ENCODE assay signal across 17 cellular contexts in the genomic region with DNA sequence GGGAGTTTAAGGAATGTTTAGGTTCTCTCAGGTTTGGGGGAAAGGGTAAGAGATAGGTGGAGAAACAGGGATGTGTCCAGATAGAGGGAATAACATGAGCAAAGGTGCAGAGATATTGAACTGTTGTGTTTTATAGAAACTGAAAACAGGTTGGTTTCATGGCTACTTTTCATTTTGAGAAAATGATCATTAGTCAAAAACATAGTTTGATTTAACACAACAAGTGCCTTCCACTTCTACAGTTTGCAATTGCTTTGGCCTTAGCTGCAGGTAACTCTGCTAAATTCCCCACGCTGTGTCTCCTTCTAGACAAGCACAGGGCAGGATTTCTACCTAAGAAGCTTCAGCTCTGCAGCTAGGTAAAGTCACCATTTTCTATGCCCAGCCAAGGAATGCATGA.
"Had no signal": no experiment of that assay in that cellular context is flagged by ENCODE, and none has a peak within 500 bp of the region (broad histone marks: within the 10 kb centered on the region; RNA-seq: fewer than 3 reads in every experiment).

No MANE protein-coding gene starts in this region.

- H3K4me3 Mint-ChIP-seq: naive thymus-derived CD4-positive, alpha-beta T cell; nephron progenitor cell had no signal

- H3K4me1 Mint-ChIP-seq: nephron progenitor cell had no signal

- H3K27me3 Mint-ChIP-seq: naive thymus-derived CD4-positive, alpha-beta T cell had no signal

- H3K36me3 Mint-ChIP-seq: naive thymus-derived CD4-positive, alpha-beta T cell had no signal

- ATAC-seq: gastrocnemius medialis; heart right ventricle; naive thymus-derived CD4-positive, alpha-beta T cell; sciatic nerve had no signal

- H3K27ac Mint-ChIP-seq: naive thymus-derived CD4-positive, alpha-beta T cell; nephron progenitor cell had no signal

- DNase-seq: cortex of kidney; effector memory CD4-positive, alpha-beta T cell; gastrocnemius medialis; heart right ventricle; hypothalamus; kidney glomerular epithelial cell; naive thymus-derived CD4-positive, alpha-beta T cell; nephron progenitor cell; posterior cingulate gyrus; spleen; stimulated activated CD4-positive, alpha-beta T cell treated with anti-CD3 and anti-CD28 coated beads, Interleukin-15, amount 100 ng/mL, for 24 hours; stimulated activated CD4-positive, alpha-beta T cell treated with anti-CD3 and anti-CD28 coated beads, Interleukin-1b, Interleukin-23, amount 100 ng/mL, for 48 hours; stimulated activated naive CD4-positive, alpha-beta T cell; stomach; substantia nigra; transverse colon had no signal

- H3K9me3 Mint-ChIP-seq: nephron progenitor cell had no signal
